Comparison of ENCODE assay signal across 8 cellular contexts in genomic region chr15:78035319-78035718, GRCh38. TPM values are rescaled to one million over a fixed set of nuclear protein-coding genes. Genes with fewer than 3 reads are reported as not detected.
DNase-seq lines count a peak whose midpoint lies in the region; ATAC-seq and TF ChIP-seq lines count a peak whose summit lies in the region.

No MANE protein-coding gene starts in this region.

- peak overlapping the region; percentile 73 for H3K4me2 ChIP-seq in BLaER1

- peak overlapping the region; percentile 35; the same call in 1 of the 2 replicates for H3K9ac ChIP-seq in BLaER1

- H3K27me3 ChIP-seq in BLaER1: no peaks in the 10 kb centered on the region
- no peaks in the 10 kb centered on the region for H3K27me3 ChIP-seq in RWPE2 (ENCODE audit: insufficient read depth, poor library complexity, severe bottlenecking)

- no peak overlapping the region for H3K4me3 ChIP-seq in BLaER1
- H3K4me3 ChIP-seq in RWPE2 (ENCODE audit: severe bottlenecking): no peak overlapping the region
- no peak overlapping the region for H3K4me3 ChIP-seq in choroid plexus epithelial cell (ENCODE audit: low read depth, low read length)

- peaks cover 0 to 11% (median 5%) of the 10 kb centered on the region in 3 donors for H3K36me3 Mint-ChIP-seq in naive thymus-derived CD8-positive, alpha-beta T cell

- H3K4me1 ChIP-seq in BLaER1: peaks cover 77% of the 10 kb centered on the region
- peaks cover 12% of the 10 kb centered on the region for H3K4me1 ChIP-seq in RWPE2 (ENCODE audit: insufficient read depth, poor library complexity, severe bottlenecking)

- DNase-seq in RWPE2 (ENCODE audit: low spot score) (no peak), choroid plexus epithelial cell (ENCODE audit: low read depth) (peak; percentile 40), NCI-H1436 treated with DMSO at 0.1 percent for 48 hours (lab: John Stamatoyannopoulos, UW) (no peak)
- DNase-seq in naive thymus-derived CD8-positive, alpha-beta T cell: no peak

- ATAC-seq in RWPE2 (ENCODE audit: low read depth): no peak
- ATAC-seq in naive thymus-derived CD8-positive, alpha-beta T cell: no peak
- no peak for ATAC-seq in HG03135 (IDR thresholded peaks at IDR 0.05; ENCODE audit: unreplicated experiment)
- ATAC-seq in GM21529 (IDR thresholded peaks at IDR 0.05; ENCODE audit: unreplicated experiment): no peak
- no peak for ATAC-seq in GM21717 (IDR thresholded peaks at IDR 0.05; ENCODE audit: unreplicated experiment)

- H3K27ac ChIP-seq in BLaER1 (peak overlapping the region; percentile 54; the same call in 1 of the 2 replicates), RWPE2 (ENCODE audit: poor library complexity, severe bottlenecking) (peak overlapping the region; percentile 15)

- peak overlapping the region; percentile 65 to 81 (median 79) for H3K4me3 Mint-ChIP-seq in naive thymus-derived CD8-positive, alpha-beta T cell

- H3K4me1 Mint-ChIP-seq in naive thymus-derived CD8-positive, alpha-beta T cell: peaks cover 52 to 89% (median 84%) of the 10 kb centered on the region in 4 donors

- POLR2A ChIA-PET in naive thymus-derived CD8-positive, alpha-beta T cell (lab: Charles Lee): interaction anchor here (0.8 to 5.5 kb wide), 14 partner anchors 8 to 73 kb away, joined by 3 to 50 read pairs (median 8); partner anchors contain the start of gene TBC1D2B

- no peaks in the 10 kb centered on the region for H3K27me3 Mint-ChIP-seq in naive thymus-derived CD8-positive, alpha-beta T cell

- H3K9me3 ChIP-seq in BLaER1 (no peaks in the 10 kb centered on the region), RWPE2 (ENCODE audit: severe bottlenecking) (no peaks in the 10 kb centered on the region)

- H3K27ac Mint-ChIP-seq in naive thymus-derived CD8-positive, alpha-beta T cell: peak overlapping the region; percentile 92 to 98 (median 95)

- no peaks in the 10 kb centered on the region for H4K20me1 ChIP-seq in BLaER1

- no peak for TF ChIP-seq CTCF in RWPE2 (IDR thresholded peaks at IDR 0.05; ENCODE audit: poor library complexity, severe bottlenecking)
- no peak for TF ChIP-seq CTCF in choroid plexus epithelial cell (conservative IDR thresholded peaks at IDR 0.05; ENCODE audit: low read depth, low read length)

- H3K36me3 ChIP-seq in BLaER1 (peaks cover 20% of the 10 kb centered on the region), RWPE2 (ENCODE audit: low read depth) (peaks cover 41% of the 10 kb centered on the region)

- H3K9me3 Mint-ChIP-seq in naive thymus-derived CD8-positive, alpha-beta T cell: no peaks in the 10 kb centered on the region

RNA-seq across cellular contexts. Expression of gene TBC1D2B, which starts 42.2 kb away (rescaled TPM):
- total RNA-seq in naive thymus-derived CD8-positive, alpha-beta T cell: 10 to 100 TPM; 78.3 to 82.1 TPM
- polyA plus RNA-seq in naive thymus-derived CD8-positive, alpha-beta T cell: 10 to 100 TPM in 1 of 3 donors, 1 to 10 TPM in 2; 8.1 to 14.0 (median 8.5) TPM

RNA-seq across cellular contexts. Expression of gene SH2D7, which starts 57.0 kb away (rescaled TPM):
- not detected for total RNA-seq in naive thymus-derived CD8-positive, alpha-beta T cell
- under 1 TPM in 1 of 3 donors, not detected in 2; 0.19 TPM for polyA plus RNA-seq in naive thymus-derived CD8-positive, alpha-beta T cell
